In genomic region chr16:71552698-71553503, GRCh38 we compare ENCODE assay signal across 17 cellular contexts. TPM values are rescaled to one million over a fixed set of nuclear protein-coding genes. Genes with fewer than 3 reads are reported as not detected.
DNase-seq lines count a peak whose midpoint lies in the region; ATAC-seq and TF ChIP-seq lines count a peak whose summit lies in the region.
"Had no signal": no experiment of that assay in that cellular context is flagged by ENCODE, and none has a peak within 500 bp of the region (broad histone marks: within the 10 kb centered on the region; RNA-seq: fewer than 3 reads in every experiment).

No MANE protein-coding gene starts in this region.

- H3K4me3 ChIP-seq in Karpas-422 (ENCODE audit: low read length) (no peak overlapping the region), WERI-Rb-1 (ENCODE audit: low read depth, low read length) (no peak overlapping the region)

- TF ChIP-seq CTCF in WERI-Rb-1 (IDR thresholded peaks at IDR 0.05; ENCODE audit: low read depth, low read length) = peak; percentile 41; the same call in 1 of the 2 replicates

- H3K9me2 ChIP-seq in Karpas-422 (replicated peaks; ENCODE audit: insufficient read depth, low read length) = no peaks in the 10 kb centered on the region

- H3K27me3 ChIP-seq in Karpas-422 (ENCODE audit: low read length) = no peaks in the 10 kb centered on the region
- H3K27me3 ChIP-seq in WERI-Rb-1 (ENCODE audit: insufficient read depth, low read depth, severe bottlenecking) = no peaks in the 10 kb centered on the region

- no peaks in the 10 kb centered on the region for H3K4me1 ChIP-seq in Karpas-422 (ENCODE audit: low read length)

- H3K79me2 ChIP-seq in Karpas-422 (ENCODE audit: low read length) = no peaks in the 10 kb centered on the region

- no peak overlapping the region for H3K9ac ChIP-seq in Karpas-422 (ENCODE audit: low read length)

- H3K36me3 ChIP-seq in Karpas-422 (ENCODE audit: insufficient read depth, low read length) (no peaks in the 10 kb centered on the region), WERI-Rb-1 (no peaks in the 10 kb centered on the region)

- H2AFZ ChIP-seq in Karpas-422 (ENCODE audit: low read length) = no peak overlapping the region

- H3K4me2 ChIP-seq in Karpas-422 (ENCODE audit: low read depth, low read length, poor library complexity, severe bottlenecking) = no peak overlapping the region

- H3K9me3 ChIP-seq in Karpas-422 (ENCODE audit: low read length) (no peaks in the 10 kb centered on the region), WERI-Rb-1 (ENCODE audit: severe bottlenecking) (no peaks in the 10 kb centered on the region)

- no peak overlapping the region for H3K27ac ChIP-seq in Karpas-422 (ENCODE audit: low read length)
- H3K27ac ChIP-seq in WERI-Rb-1 = no peak overlapping the region

- H4K20me1 ChIP-seq in Karpas-422 (ENCODE audit: insufficient read depth, low read depth, low read length) = no peaks in the 10 kb centered on the region

- DNase-seq in ELR (ENCODE audit: low read depth) (peak; percentile 8), Karpas-422 (peak; percentile 62), WERI-Rb-1 (no peak), myocyte (ENCODE audit: low read depth) (peak; percentile 19), HPDE6-E6E7 (ENCODE audit: extremely low spot score) (no peak), posterior vena cava (ENCODE audit: low spot score) (no peak)
- DNase-seq: activated CD4-positive, alpha-beta T cell treated with anti-CD3 and anti-CD28 coated beads, Interleukin-2, amount 50 U/mL, for 48 hours; aorta; CD8-positive, alpha-beta T cell; NCI-H1092; NCI-H446 treated with DMSO at 0.1 percent for 48 hours; nucleus accumbens; T1000 had no signal

- intact Hi-C loops in posterior vena cava (cut with DNase I) = no loop called here

- ATAC-seq in GM18519 (IDR thresholded peaks at IDR 0.05; ENCODE audit: low FRiP score, unreplicated experiment) (no peak), GM21367 (IDR thresholded peaks at IDR 0.05; ENCODE audit: unreplicated experiment) (no peak)
- ATAC-seq: CD8-positive, alpha-beta T cell had no signal

RNA-seq across cellular contexts. Expression of gene TAT, which starts 24.0 kb away (rescaled TPM):
- total RNA-seq in Karpas-422 (2014; rRNA removed; shearing (Covaris generic); ENCODE audit: low replicate concordance) = not detected in 2 replicates
- total RNA-seq in myocyte (not detected in 2 replicates), posterior vena cava (under 1 TPM in 1 of 2 donors, not detected in 1; 0.09 TPM)
- not detected for polyA plus RNA-seq in myocyte (2012)
- total RNA-seq: aorta; CD8-positive, alpha-beta T cell; dermis microvascular lymphatic vessel endothelial cell; lung microvascular endothelial cell had no signal
- polyA plus RNA-seq: aorta had no signal

RNA-seq across cellular contexts. Expression of gene CHST4, which starts 26.7 kb away (rescaled TPM):
- total RNA-seq in Karpas-422 (2014; rRNA removed; shearing (Covaris generic); ENCODE audit: low replicate concordance) = 0.22 TPM in 2 replicates
- not detected in 2 replicates for total RNA-seq in myocyte
- polyA plus RNA-seq in myocyte (2012) = 0.05 TPM
- not detected for total RNA-seq in posterior vena cava
- total RNA-seq: aorta; CD8-positive, alpha-beta T cell; dermis microvascular lymphatic vessel endothelial cell; lung microvascular endothelial cell had no signal

Comparison
In these comparisons a context has a peak if more than half of its experiments do, and no peak if none do; other contexts are left out.
1. DNase-seq: peak in ELR (single experiment), Karpas-422 (single experiment) and myocyte (single experiment); none in WERI-Rb-1 (single experiment), HPDE6-E6E7 (single experiment) and posterior vena cava (single experiment).